23 cellular contexts compared by ENCODE assay signal in the genomic region with DNA sequence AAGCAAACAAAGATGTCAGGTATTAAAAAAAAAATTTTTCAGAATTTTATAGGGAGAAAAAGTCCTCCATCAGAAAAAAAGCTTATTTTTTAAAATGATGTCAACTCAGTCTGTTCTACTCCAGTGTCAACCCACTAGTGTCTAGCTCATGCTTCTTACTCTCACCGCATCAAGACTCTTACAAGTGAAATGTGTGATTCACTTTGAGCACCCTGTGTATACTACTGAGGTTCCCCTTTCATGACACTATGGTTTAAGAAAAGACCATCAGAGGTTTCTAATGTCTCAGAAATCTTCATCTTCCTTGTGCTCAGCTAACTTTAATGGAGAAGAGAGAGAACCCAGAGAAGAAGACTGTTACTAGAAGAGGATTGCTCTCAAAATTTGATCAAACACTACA.
"Had no signal": no experiment of that assay in that cellular context is flagged by ENCODE, and none has a peak within 500 bp of the region (broad histone marks: within the 10 kb centered on the region; RNA-seq: fewer than 3 reads in every experiment).

No MANE protein-coding gene starts in this region.

- H3K4me2 ChIP-seq: neural progenitor cell had no signal

- FAIRE-seq: colon, kidney, urothelium cell line had no signal

- H3K36me3 ChIP-seq: neural progenitor cell, ovary, prostate gland had no signal

- H3K4me3 ChIP-seq: ascending aorta, left lung, lung, neural progenitor cell, ovary, prostate gland, tibial nerve had no signal

- ATAC-seq: activated T-cell treated with anti-CD3 and anti-CD28 coated beads, Interleukin-2, amount 50 U/mL, for 72 hours; foreskin keratinocyte; naive thymus-derived CD8-positive, alpha-beta T cell; stimulated activated naive CD8-positive, alpha-beta T cell treated with anti-CD3 and anti-CD28 coated beads, Interleukin-15, Interleukin-2, amounts not matched to agents 100 U/mL and 50 U/mL, for 24 hours; T-helper 17 cell had no signal

- H3K27ac Mint-ChIP-seq: activated CD4-positive, alpha-beta memory T cell treated with anti-CD3 and anti-CD28 coated beads for 36 hours; activated T-cell treated with anti-CD3 and anti-CD28 coated beads, Interleukin-2, amount 50 U/mL, for 72 hours; T-helper 17 cell had no signal

- H3K9ac ChIP-seq: neural progenitor cell had no signal

- H2AFZ ChIP-seq: neural progenitor cell had no signal

- H3K27me3 Mint-ChIP-seq: activated CD4-positive, alpha-beta memory T cell treated with anti-CD3 and anti-CD28 coated beads for 36 hours; naive thymus-derived CD8-positive, alpha-beta T cell; T-helper 17 cell had no signal

- DNase-seq: activated CD4-positive, alpha-beta memory T cell treated with anti-CD3 and anti-CD28 coated beads for 36 hours; activated CD4-positive, alpha-beta T cell treated with anti-CD3 and anti-CD28 coated beads for 48 hours; activated effector memory CD4-positive, alpha-beta T cell treated with Interleukin-2 at 50 U/mL for 16 hours; activated naive CD4-positive, alpha-beta T cell treated with anti-CD3 and anti-CD28 coated beads, Interleukin-2, amount 50 U/mL, for 16 hours; activated T-cell treated with anti-CD3 and anti-CD28 coated beads, Interleukin-2, amount 50 U/mL, for 72 hours; central memory CD4-positive, alpha-beta T cell; effector memory CD4-positive, alpha-beta T cell; foreskin keratinocyte; kidney; left lung; naive thymus-derived CD8-positive, alpha-beta T cell; ovary; stimulated activated CD4-positive, alpha-beta T cell treated with anti-CD3 and anti-CD28 coated beads, Interleukin-4, amount 100 ng/mL, for 24 hours; stimulated activated naive CD8-positive, alpha-beta T cell treated with anti-CD3 and anti-CD28 coated beads, Interleukin-15, Interleukin-2, amounts not matched to agents 100 U/mL and 50 U/mL, for 24 hours; substantia nigra; T-helper 17 cell had no signal

- H3K9me3 ChIP-seq: ascending aorta, left lung, ovary, prostate gland, tibial nerve had no signal

- H3K4me3 Mint-ChIP-seq: activated CD4-positive, alpha-beta memory T cell treated with anti-CD3 and anti-CD28 coated beads for 36 hours; activated T-cell treated with anti-CD3 and anti-CD28 coated beads, Interleukin-2, amount 50 U/mL, for 72 hours; naive thymus-derived CD8-positive, alpha-beta T cell; neural progenitor cell; T-helper 17 cell had no signal

- H3K9me3 Mint-ChIP-seq: activated CD4-positive, alpha-beta memory T cell treated with anti-CD3 and anti-CD28 coated beads for 36 hours; activated T-cell treated with anti-CD3 and anti-CD28 coated beads, Interleukin-2, amount 50 U/mL, for 72 hours; naive thymus-derived CD8-positive, alpha-beta T cell; neural progenitor cell had no signal

- H3K4me1 Mint-ChIP-seq: neural progenitor cell had no signal

- H3K4me1 ChIP-seq: foreskin keratinocyte, neural progenitor cell, prostate gland had no signal

- H3K27ac ChIP-seq: foreskin keratinocyte, left lung, neural progenitor cell, ovary, prostate gland had no signal

- H3K27me3 ChIP-seq: ascending aorta, foreskin keratinocyte, left lung, neural progenitor cell, ovary, tibial nerve had no signal
